In genomic region chr5:151078490-151079262, GRCh38 we compare ENCODE assay signal across 9 cellular contexts. TPM values are rescaled to one million over a fixed set of nuclear protein-coding genes. Genes with fewer than 3 reads are reported as not detected.
DNase-seq lines count a peak whose midpoint lies in the region; ATAC-seq and TF ChIP-seq lines count a peak whose summit lies in the region.
"Had no signal": no experiment of that assay in that cellular context is flagged by ENCODE, and none has a peak within 500 bp of the region (broad histone marks: within the 10 kb centered on the region; RNA-seq: fewer than 3 reads in every experiment).

No MANE protein-coding gene starts in this region.

- H3K4me3 Mint-ChIP-seq in stimulated activated naive CD8-positive, alpha-beta T cell treated with anti-CD3 and anti-CD28 coated beads, Interleukin-15, Interleukin-2, amounts not matched to agents 100 ng/mL and 50 ng/mL, for 24 hours, result peak overlapping the region; percentile 96

- H2AFZ ChIP-seq in SK-N-SH (ENCODE audit: low read depth), result no peak overlapping the region

- no peaks in the 10 kb centered on the region for H3K9me3 Mint-ChIP-seq in stimulated activated naive CD8-positive, alpha-beta T cell treated with anti-CD3 and anti-CD28 coated beads, Interleukin-15, Interleukin-2, amounts not matched to agents 100 ng/mL and 50 ng/mL, for 24 hours

- H3K9me3 ChIP-seq in SK-N-SH (no peaks in the 10 kb centered on the region), liver (ENCODE audit: control insufficient read depth in 4 of 4, low read length in 3 of 4) (no peaks in the 10 kb centered on the region)

- peaks cover 69% of the 10 kb centered on the region for H3K79me2 ChIP-seq in SK-N-SH (ENCODE audit: insufficient read depth)

- TF ChIP-seq EP300 in SK-N-SH (IDR thresholded peaks at IDR 0.05; ENCODE audit: borderline replicate concordance in 1 of 2, low read depth in 1 of 2, low read length in 1 of 2), result no peak

- no peaks in the 10 kb centered on the region for H3K27me3 ChIP-seq in SK-N-SH (ENCODE audit: insufficient read depth)
- H3K27me3 ChIP-seq in liver (ENCODE audit: control insufficient read depth in 4 of 4, insufficient read depth in 4 of 4, low read length in 3 of 4), result no peaks in the 10 kb centered on the region

- CTCF ChIA-PET in SK-N-SH (lab: Yijun Ruan, JAX), result interaction anchor here (0.8 to 4.9 kb wide), 6 partner anchors 20 to 87 kb away, joined by 3 to 22 read pairs (median 3); no protein-coding TSS in a partner anchor

- ATAC-seq in SK-N-SH treated with all-trans-retinoic acid at 6 μM for 48 hours (no peak), HG03442 (IDR thresholded peaks at IDR 0.05; ENCODE audit: unreplicated experiment) (peak; percentile 41)

- peaks cover 14% of the 10 kb centered on the region for H3F3A ChIP-seq in SK-N-SH (replicated peaks; ENCODE audit: insufficient read depth)

- WGBS in SK-N-SH (ENCODE audit: low lambda C conversion rate), result 83% methylated on average over 14 of the region's 16 CpGs
- WGBS in liver, result 38% methylated on average over 16 of the region's 16 CpGs

- POLR2A ChIA-PET in SK-N-SH (lab: Yijun Ruan, JAX), result no interaction called here

- H3K36me3 Mint-ChIP-seq in stimulated activated naive CD8-positive, alpha-beta T cell treated with anti-CD3 and anti-CD28 coated beads, Interleukin-15, Interleukin-2, amounts not matched to agents 100 ng/mL and 50 ng/mL, for 24 hours (ENCODE audit: low read depth), result peaks cover 60% of the 10 kb centered on the region

- H3K27ac Mint-ChIP-seq in stimulated activated naive CD8-positive, alpha-beta T cell treated with anti-CD3 and anti-CD28 coated beads, Interleukin-15, Interleukin-2, amounts not matched to agents 100 ng/mL and 50 ng/mL, for 24 hours, result peak overlapping the region; percentile 93

- peaks cover 40% of the 10 kb centered on the region for H4K20me1 ChIP-seq in SK-N-SH (ENCODE audit: insufficient read depth)

- H3K4me2 ChIP-seq in SK-N-SH, result peak overlapping the region; percentile 77

- H3K36me3 ChIP-seq in SK-N-SH (replicated peaks in 1 of 2; ENCODE audit: control insufficient read depth in 1 of 2, insufficient read depth in 2 of 2, low read length in 1 of 2), result peaks cover 0 to 2% of the 10 kb centered on the region in 2 experiments
- H3K36me3 ChIP-seq in liver (ENCODE audit: control insufficient read depth in 4 of 4, insufficient read depth in 3 of 4, low read depth in 1 of 4, low read length in 3 of 4), result peaks cover 0 to 3% (median 0%) of the 10 kb centered on the region in 4 donors

- no peaks in the 10 kb centered on the region for H3K27me3 Mint-ChIP-seq in stimulated activated naive CD8-positive, alpha-beta T cell treated with anti-CD3 and anti-CD28 coated beads, Interleukin-15, Interleukin-2, amounts not matched to agents 100 ng/mL and 50 ng/mL, for 24 hours

- H3K4me1 Mint-ChIP-seq in stimulated activated naive CD8-positive, alpha-beta T cell treated with anti-CD3 and anti-CD28 coated beads, Interleukin-15, Interleukin-2, amounts not matched to agents 100 ng/mL and 50 ng/mL, for 24 hours (ENCODE audit: low read depth), result peaks cover 87% of the 10 kb centered on the region

- DNase-seq in SK-N-SH (no peak), activated T-cell treated with anti-CD3 and anti-CD28 coated beads for 1 hour (ENCODE audit: low read depth) (peak; percentile 41), DMS53 treated with DMSO at 0.1 percent for 48 hours (lab: John Stamatoyannopoulos, UW; ENCODE audit: unreplicated experiment) (no peak), midbrain (lab: John Stamatoyannopoulos, UW) (no peak)

- H3K4me3 ChIP-seq in SK-N-SH (ENCODE audit: low read depth in 2 of 2, low read length in 1 of 2), result no peak overlapping the region
- H3K4me3 ChIP-seq in liver (ENCODE audit: low read depth in 1 of 3, low read length in 3 of 3), result peak overlapping the region in 1 of 3 donors; percentile 11

- H3K9ac ChIP-seq in SK-N-SH (no peak overlapping the region), liver (ENCODE audit: low read depth in 1 of 2, low read length in 2 of 2) (peak overlapping the region in 1 of 2 donors; percentile 38)

- H3K4me1 ChIP-seq in SK-N-SH (ENCODE audit: control insufficient read depth in 1 of 2, insufficient read depth in 2 of 2, low read depth in 1 of 2, low read length in 1 of 2), result peaks cover 4 to 19% of the 10 kb centered on the region in 2 experiments; a peak in 3 of 4 replicates
- H3K4me1 ChIP-seq in liver (ENCODE audit: control insufficient read depth in 4 of 4, insufficient read depth in 4 of 4, low read length in 3 of 4), result peaks cover 10 to 57% (median 44%) of the 10 kb centered on the region in 4 donors

- H3K27ac ChIP-seq in SK-N-SH (ENCODE audit: low read depth in 2 of 2, low read length in 1 of 2) (peak overlapping the region in 1 of 2 experiments; percentile 89; a peak in 1 of 4 replicates), liver (ENCODE audit: low read depth in 1 of 2, low read length in 2 of 2) (peak overlapping the region; percentile 93 to 99)
- H3K27ac ChIP-seq: 22Rv1 had no signal

- TF ChIP-seq RAD21 in SK-N-SH (IDR thresholded peaks at IDR 0.05; ENCODE audit: low read length) (no peak), liver (IDR thresholded peaks at IDR 0.05) (peak; percentile 22 to 52)

- H3K9me2 ChIP-seq in SK-N-SH, result no peaks in the 10 kb centered on the region

- no peak for TF ChIP-seq CTCF in SK-N-SH (IDR thresholded peaks at IDR 0.05)
- no peak for TF ChIP-seq CTCF in liver (IDR thresholded peaks at IDR 0.05; ENCODE audit: low read depth, low read length, missing input control)

TF ChIP-seq in SK-N-SH, 30 proteins besides CTCF, POLR2A, EP300 and RAD21 (continues in another document):
- TF ChIP-seq USF2 (IDR thresholded peaks at IDR 0.05; ENCODE audit: borderline replicate concordance, low read depth, low read length) (no peak), PBX3 (IDR thresholded peaks at IDR 0.05) (no peak)

TF ChIP-seq in SK-N-SH treated with all-trans-retinoic acid at 6 μM for 48 hours, 23 proteins besides CTCF, POLR2A, EP300 and RAD21 (continues in another document):
- TF ChIP-seq RARB (CRISPR knock-in tag; IDR thresholded peaks at IDR 0.05), result no peak
- no peak for TF ChIP-seq TSHZ2 (CRISPR knock-in tag; IDR thresholded peaks at IDR 0.05)
- no peak for TF ChIP-seq ZNF565 (CRISPR knock-in tag; conservative IDR thresholded peaks at IDR 0.05; ENCODE audit: low read depth)
- TF ChIP-seq PPARA (CRISPR knock-in tag; IDR thresholded peaks at IDR 0.05; ENCODE audit: borderline replicate concordance), result no peak

TF ChIP-seq in liver, 16 proteins besides CTCF, POLR2A, EP300 and RAD21 (continues in another document):
- TF ChIP-seq, protein P1, sequence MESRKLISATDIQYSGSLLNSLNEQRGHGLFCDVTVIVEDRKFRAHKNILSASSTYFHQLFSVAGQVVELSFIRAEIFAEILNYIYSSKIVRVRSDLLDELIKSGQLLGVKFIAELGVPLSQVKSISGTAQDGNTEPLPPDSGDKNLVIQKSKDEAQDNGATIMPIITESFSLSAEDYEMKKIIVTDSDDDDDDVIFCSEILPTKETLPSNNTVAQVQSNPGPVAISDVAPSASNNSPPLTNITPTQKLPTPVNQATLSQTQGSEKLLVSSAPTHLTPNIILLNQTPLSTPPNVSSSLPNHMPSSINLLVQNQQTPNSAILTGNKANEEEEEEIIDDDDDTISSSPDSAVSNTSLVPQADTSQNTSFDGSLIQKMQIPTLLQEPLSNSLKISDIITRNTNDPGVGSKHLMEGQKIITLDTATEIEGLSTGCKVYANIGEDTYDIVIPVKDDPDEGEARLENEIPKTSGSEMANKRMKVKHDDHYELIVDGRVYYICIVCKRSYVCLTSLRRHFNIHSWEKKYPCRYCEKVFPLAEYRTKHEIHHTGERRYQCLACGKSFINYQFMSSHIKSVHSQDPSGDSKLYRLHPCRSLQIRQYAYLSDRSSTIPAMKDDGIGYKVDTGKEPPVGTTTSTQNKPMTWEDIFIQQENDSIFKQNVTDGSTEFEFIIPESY (IDR thresholded peaks at IDR 0.05), result peak; percentile 37
- TF ChIP-seq REST (IDR thresholded peaks at IDR 0.05) (peak; percentile 56), SP1 (IDR thresholded peaks at IDR 0.05) (peak; percentile 90), NR2F2 (IDR thresholded peaks at IDR 0.05) (peak; percentile 31), TAF1 (conservative IDR thresholded peaks at IDR 0.05) (peak; percentile 63), FOXA2 (IDR thresholded peaks at IDR 0.05) (no peak)
- TF ChIP-seq, protein P2, sequence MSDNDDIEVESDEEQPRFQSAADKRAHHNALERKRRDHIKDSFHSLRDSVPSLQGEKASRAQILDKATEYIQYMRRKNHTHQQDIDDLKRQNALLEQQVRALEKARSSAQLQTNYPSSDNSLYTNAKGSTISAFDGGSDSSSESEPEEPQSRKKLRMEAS (IDR thresholded peaks at IDR 0.05), result peak; percentile 76

RNA-seq across cellular contexts. Expression of gene TNIP1, which starts 2.2 kb away (rescaled TPM):
- 39.4 and 46.2 TPM in 2 replicates for polyA plus RNA-seq in SK-N-SH (2012; rRNA removed)
- 33.3 and 41.5 TPM in 2 replicates for polyA plus RNA-seq in SK-N-SH (2012; cell fraction: cytosol; rRNA removed)
- polyA plus RNA-seq in SK-N-SH (2012; cell fraction: nucleus; rRNA removed), result 36.6 and 41.8 TPM in 2 replicates
- total RNA-seq in liver, result 100 to 1,000 TPM in 1 of 2 donors, 10 to 100 TPM in 1; 50.9 to 101 TPM
- polyA plus RNA-seq in liver, result 10 to 100 TPM; 33.2 to 45.1 TPM

RNA-seq across cellular contexts. Expression of gene GPX3, which starts 58.3 kb away (rescaled TPM):
- polyA plus RNA-seq in SK-N-SH (2012; rRNA removed) (3.2 and 3.8 TPM in 2 replicates), liver (100 to 1,000 TPM; 318 to 878 TPM)
- 2.9 and 3.5 TPM in 2 replicates for polyA plus RNA-seq in SK-N-SH (2012; cell fraction: cytosol; rRNA removed)
- 0.77 and 1.1 TPM in 2 replicates for polyA plus RNA-seq in SK-N-SH (2012; cell fraction: nucleus; rRNA removed)
- total RNA-seq in liver, result 100 to 1,000 TPM in 1 of 2 donors, 10 to 100 TPM in 1; 72.9 to 156 TPM

Comparison
In these comparisons a context has a peak if more than half of its experiments do, and no peak if none do; other contexts are left out.
1. RNA of gene GPX3, which starts 58.3 kb away (polyA plus RNA-seq): 318 to 878 TPM in liver; 0.77 to 3.8 TPM in SK-N-SH; every median in the first group is over 10 times any median in the second.